ENCODE assay signal across 22 cellular contexts in the genomic region with DNA sequence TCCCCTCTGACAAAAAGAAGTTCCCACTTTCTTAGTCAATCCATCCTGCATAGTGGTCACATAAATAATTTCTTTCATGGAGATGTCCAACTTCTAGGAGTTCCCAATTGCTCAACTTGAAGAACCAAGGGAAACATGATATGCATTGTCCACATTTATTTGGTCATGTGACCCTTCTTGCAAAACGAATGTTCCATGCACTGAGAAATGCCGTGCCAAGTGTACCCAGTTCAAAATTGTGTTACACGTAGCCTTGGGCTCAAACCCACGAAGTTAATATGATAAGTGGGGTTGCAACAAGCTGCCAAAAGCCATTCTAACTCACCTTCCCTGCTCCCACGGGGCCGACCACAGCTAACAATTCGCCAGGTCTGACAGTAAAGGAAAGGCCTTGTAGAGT.
"Had no signal": no experiment of that assay in that cellular context is flagged by ENCODE, and none has a peak within 500 bp of the region (broad histone marks: within the 10 kb centered on the region; RNA-seq: fewer than 3 reads in every experiment).

No MANE protein-coding gene starts in this region.

- H3K27ac ChIP-seq: brain microvascular endothelial cell, left lung, skin epidermis, suprapubic skin, transverse colon, vagina had no signal

- H3K4me1 ChIP-seq: left lung, suprapubic skin, vagina had no signal

- DNase-seq: activated B cell treated with CpG ODN at 0.5 μM for 24 hours; activated CD4-positive, alpha-beta T cell treated with anti-CD3 and anti-CD28 coated beads for 48 hours; activated CD8-positive, alpha-beta T cell treated with anti-CD3 and anti-CD28 coated beads for 36 hours; activated naive CD4-positive, alpha-beta T cell treated with anti-CD3 and anti-CD28 coated beads for 36 hours; activated T-cell treated with anti-CD3 and anti-CD28 coated beads, Interleukin-2, amount 50 U/mL, for 1 hour; aorta; brain microvascular endothelial cell; effector CD4-positive, alpha-beta T cell; glutamatergic neuron; hypothalamus; kidney; left lung; right cardiac atrium; stimulated activated naive CD8-positive, alpha-beta T cell treated with anti-CD3 and anti-CD28 coated beads, Interleukin-15, amount 100 ng/mL, for 72 hours; SW 1271; transverse colon had no signal

- H3K4me3 ChIP-seq: left lung, skin epidermis, suprapubic skin, transverse colon, vagina had no signal

- H3K27ac Mint-ChIP-seq: activated B cell treated with CpG ODN at 0.5 μM for 24 hours; activated naive CD4-positive, alpha-beta T cell treated with anti-CD3 and anti-CD28 coated beads for 36 hours; activated T-helper 2 cell treated with anti-CD3 and anti-CD28 coated beads, Interferon-gamma antibody, Interleukin-2, Interleukin-4, amounts not matched to agents 10 μg/mL and 5 μg/mL and 100 μg/mL, durations not matched to agents 14 hours and 24 hours and 36 hours; stimulated activated naive CD8-positive, alpha-beta T cell treated with anti-CD3 and anti-CD28 coated beads, Interleukin-15, amount 100 ng/mL, for 72 hours had no signal

- H3K9me3 Mint-ChIP-seq: activated B cell treated with CpG ODN at 0.5 μM for 24 hours; activated CD8-positive, alpha-beta T cell treated with anti-CD3 and anti-CD28 coated beads for 36 hours; activated naive CD4-positive, alpha-beta T cell treated with anti-CD3 and anti-CD28 coated beads for 36 hours; activated T-helper 2 cell treated with anti-CD3 and anti-CD28 coated beads, Interferon-gamma antibody, Interleukin-2, Interleukin-4, amounts not matched to agents 10 μg/mL and 5 μg/mL and 100 μg/mL, durations not matched to agents 14 hours and 24 hours and 36 hours; central memory CD8-positive, alpha-beta T cell; neural crest cell; stimulated activated naive CD8-positive, alpha-beta T cell treated with anti-CD3 and anti-CD28 coated beads, Interleukin-15, amount 100 ng/mL, for 72 hours had no signal

- H3K27me3 Mint-ChIP-seq: activated B cell treated with CpG ODN at 0.5 μM for 24 hours; activated CD8-positive, alpha-beta T cell treated with anti-CD3 and anti-CD28 coated beads for 36 hours; central memory CD8-positive, alpha-beta T cell; stimulated activated naive CD8-positive, alpha-beta T cell treated with anti-CD3 and anti-CD28 coated beads, Interleukin-15, amount 100 ng/mL, for 72 hours had no signal

- H3K36me3 ChIP-seq: brain microvascular endothelial cell, suprapubic skin, transverse colon, vagina had no signal

- H3K9me3 ChIP-seq: left lung, suprapubic skin, transverse colon, vagina had no signal

- H3K27me3 ChIP-seq: brain microvascular endothelial cell, left lung, suprapubic skin, transverse colon, vagina had no signal

- H3K4me3 Mint-ChIP-seq: activated B cell treated with CpG ODN at 0.5 μM for 24 hours had no signal

- ATAC-seq: activated CD8-positive, alpha-beta T cell treated with anti-CD3 and anti-CD28 coated beads for 36 hours; left lung; right cardiac atrium; stimulated activated naive CD8-positive, alpha-beta T cell treated with anti-CD3 and anti-CD28 coated beads, Interleukin-15, amount 100 ng/mL, for 72 hours had no signal
